ENCODE assay signal across 8 cellular contexts in genomic region chr3:189355481-189356201, GRCh38.
A peak's percentile ranks its signal among the peaks of the same experiment; 100 is the strongest.
DNase-seq lines count a peak whose midpoint lies in the region; ATAC-seq, FAIRE-seq and TF ChIP-seq lines count a peak whose summit lies in the region.

No MANE protein-coding gene starts in this region.

- H4K20me1 ChIP-seq in H1 (replicated peaks in 1 of 2; ENCODE audit: control insufficient read depth in 1 of 2, insufficient read depth in 2 of 2, low read length in 2 of 2), result no peaks in the 10 kb centered on the region

- no peaks in the 10 kb centered on the region for H3K79me1 ChIP-seq in H1 (ENCODE audit: low read depth, low read length)

- peak; percentile 37 for DNase-seq in H7
- DNase-seq in T-helper 1 cell, result peak in 4 of 5 donors; percentile 11 to 85 (median 18)
- no peak for DNase-seq in H1 (ENCODE audit: low read depth in 1 of 2, low spot score in 2 of 2)
- DNase-seq in prostate gland (ENCODE audit: low spot score), result peak; percentile 17
- DNase-seq in DMS79 (lab: John Stamatoyannopoulos, UW), result no peak
- no peak for DNase-seq in NCI-H1930 (lab: John Stamatoyannopoulos, UW)

- no peak for TF ChIP-seq EP300 in H1 (IDR thresholded peaks at IDR 0.05; ENCODE audit: borderline replicate concordance in 1 of 2, low read depth in 2 of 2, low read length in 2 of 2)

- H3K14ac ChIP-seq in H1 (ENCODE audit: insufficient read length), result no peak overlapping the region

- no peak overlapping the region for H2BK120ac ChIP-seq in H1 (replicated peaks; ENCODE audit: low read depth, low read length)

- no peak overlapping the region; a peak in 1 of 4 replicates for H3K4me2 ChIP-seq in H1 (ENCODE audit: insufficient read depth in 1 of 2, low read depth in 2 of 2, low read length in 2 of 2)

- H2BK12ac ChIP-seq in H1 (ENCODE audit: low read depth, low read length), result no peak overlapping the region

- TF ChIP-seq POLR2A in H1 (IDR thresholded peaks at IDR 0.05; ENCODE audit: control extremely low read depth in 1 of 2, low read depth in 2 of 2, low read length in 2 of 2) (no peak), prostate gland (IDR thresholded peaks at IDR 0.05) (no peak)

- H2AK5ac ChIP-seq in H1 (ENCODE audit: low read depth, low read length), result no peak overlapping the region

- WGBS in H1 (ENCODE audit: extremely low coverage in 1 of 2, insufficient coverage in 1 of 2, insufficient read length in 1 of 2, insufficient replicate concordance in 2 of 2, low coverage in 1 of 2, low lambda C conversion rate in 2 of 2, missing lambda C conversion rate in 1 of 2), 2 experiments, result 82% methylated on average over 6 of the region's 6 CpGs; no CpG with 5 or more reads in 1 of the 2 experiments
- WGBS in prostate gland, result 23% methylated on average over 6 of the region's 6 CpGs

- peaks cover 0 to 7% (median under 1%) of the 10 kb centered on the region in 4 experiments; a peak in 4 of 7 replicates for H3K4me1 ChIP-seq in H1 (replicated peaks in 1 of 4; ENCODE audit: control insufficient read depth in 3 of 4, insufficient read depth in 4 of 4, low read length in 3 of 4)
- peaks cover 9% of the 10 kb centered on the region for H3K4me1 ChIP-seq in prostate gland (replicated peaks)

- peak; percentile 70 for FAIRE-seq in H1 (lab: Jason Lieb, UNC)

- H3K4ac ChIP-seq in H1 (replicated peaks; ENCODE audit: insufficient read length, low read depth, low read length), result no peak overlapping the region

- H3K18ac ChIP-seq in H1 (ENCODE audit: extremely low read depth, low read length), result peak overlapping the region; percentile 38; the same call in 1 of the 2 replicates

- no peak overlapping the region for H2BK15ac ChIP-seq in H1 (ENCODE audit: low read length)

- POLR2A ChIA-PET in H1 (lab: Charles Lee; ENCODE audit: partially characterized antibody), result interaction anchor here (1.3 kb wide), 1 partner anchor 12 kb away, joined by 4 read pairs; no protein-coding TSS in a partner anchor

- H3K23me2 ChIP-seq in H1 (ENCODE audit: low read depth, low read length), result no peaks in the 10 kb centered on the region

- peak overlapping the region; percentile 91 for H2AFZ ChIP-seq in H1 (ENCODE audit: low read length)

- CTCF ChIA-PET in H1 (lab: Charles Lee; ENCODE audit: partially characterized antibody), result interaction anchor here (0.7 to 1.7 kb wide), 5 partner anchors 10 to 595 kb away, joined by 3 to 7 read pairs (median 3); no protein-coding TSS in a partner anchor

- no peak overlapping the region for H3K56ac ChIP-seq in H1 (replicated peaks; ENCODE audit: insufficient read length, low read depth, low read length)

- H3K79me2 ChIP-seq in H1 (ENCODE audit: control insufficient read depth in 1 of 2, insufficient read depth in 2 of 2, low read length in 2 of 2), result no peaks in the 10 kb centered on the region

- H2BK20ac ChIP-seq in H1 (ENCODE audit: low read length), result no peak overlapping the region

- TF ChIP-seq CTCF in H1 (IDR thresholded peaks at IDR 0.05; ENCODE audit: control extremely low read depth in 1 of 3, insufficient read depth in 1 of 3, low read depth in 1 of 3, low read length in 3 of 3) (no peak), prostate gland (IDR thresholded peaks at IDR 0.05) (no peak)

- H4K5ac ChIP-seq in H1 (ENCODE audit: insufficient read length, low read depth, low read length), result no peak overlapping the region

- ATAC-seq in HG03097 (IDR thresholded peaks at IDR 0.05; ENCODE audit: low FRiP score, unreplicated experiment) (no peak), HG02610 (IDR thresholded peaks at IDR 0.05; ENCODE audit: unreplicated experiment) (no peak)

- intact Hi-C loops in prostate gland (cut with DNase I), result no loop called here

- H3K36me3 ChIP-seq in H7 (replicated peaks; ENCODE audit: control insufficient read depth, insufficient read depth, low read length), result no peaks in the 10 kb centered on the region
- H3K36me3 ChIP-seq in H1 (ENCODE audit: control insufficient read depth in 2 of 4, insufficient read depth in 4 of 4, low read length in 3 of 4), result no peaks in the 10 kb centered on the region
- H3K36me3 ChIP-seq in prostate gland, result no peaks in the 10 kb centered on the region

- no peak overlapping the region for H4K8ac ChIP-seq in H1 (ENCODE audit: extremely low read depth, insufficient read depth, low read length)

- H3K27ac ChIP-seq in H1 (ENCODE audit: low read depth, low read length) (no peak overlapping the region), prostate gland (peak overlapping the region; percentile 32 to 57)

- peak overlapping the region; percentile 35; the same call in 1 of the 2 replicates for H2BK5ac ChIP-seq in H1 (ENCODE audit: low read depth, low read length)

- no peak overlapping the region for H3K9ac ChIP-seq in H1 (replicated peaks in 1 of 4; ENCODE audit: extremely low read depth in 1 of 4, low read depth in 3 of 4, low read length in 3 of 4)

- no peak overlapping the region for H3K23ac ChIP-seq in H1 (ENCODE audit: insufficient read length)

- no peak overlapping the region for H3K4me3 ChIP-seq in H7 (ENCODE audit: insufficient read depth, low read depth, low read length)
- no peak overlapping the region for H3K4me3 ChIP-seq in H1 (ENCODE audit: extremely low read depth in 1 of 4, insufficient read depth in 2 of 4, low read depth in 3 of 4, low read length in 4 of 4)
- no peak overlapping the region for H3K4me3 ChIP-seq in prostate gland

- H3K27me3 ChIP-seq in H7 (ENCODE audit: control insufficient read depth, insufficient read depth, low read length) (no peaks in the 10 kb centered on the region), H1 (replicated peaks in 1 of 4; ENCODE audit: control insufficient read depth in 3 of 4, extremely low read depth in 1 of 4, insufficient read depth in 3 of 4, low read length in 3 of 4) (no peaks in the 10 kb centered on the region), prostate gland (replicated peaks; ENCODE audit: insufficient read depth) (no peaks in the 10 kb centered on the region)

- H3K9me3 ChIP-seq in H1 (ENCODE audit: insufficient read depth in 2 of 2, low read depth in 1 of 2, low read length in 1 of 2), result no peaks in the 10 kb centered on the region
- H3K9me3 ChIP-seq in prostate gland, result no peaks in the 10 kb centered on the region

- no peak for TF ChIP-seq RAD21 in H1 (IDR thresholded peaks at IDR 0.05 in 1 of 2, conservative IDR thresholded peaks at IDR 0.05 in 1 of 2; ENCODE audit: low read depth in 2 of 2, low read length in 2 of 2)

- no peak overlapping the region for H4K91ac ChIP-seq in H1 (replicated peaks; ENCODE audit: insufficient read length, low read length)

TF ChIP-seq in H1, 55 proteins besides CTCF, POLR2A, EP300 and RAD21:
- TF ChIP-seq CEBPB (IDR thresholded peaks at IDR 0.05; ENCODE audit: low read depth, low read length) (peak; percentile 79), TEAD4 (IDR thresholded peaks at IDR 0.05; ENCODE audit: low read depth, low read length) (peak; percentile 89), SAP30 (IDR thresholded peaks at IDR 0.05; ENCODE audit: insufficient read depth, insufficient replicate concordance, low read length) (no peak), EGR1 (IDR thresholded peaks at IDR 0.05; ENCODE audit: borderline replicate concordance, low read depth, low read length) (no peak), ASH2L (IDR thresholded peaks at IDR 0.05; ENCODE audit: low read length) (peak; percentile 47)

Comparison
In these comparisons a context has a peak if more than half of its experiments do, and no peak if none do; other contexts are left out.
1. DNase-seq: peak in H7 (single experiment), T-helper 1 cell (4 of 5) and prostate gland (single experiment); none in H1 (0 of 2), DMS79 (single experiment) and NCI-H1930 (0 of 2).